Comparison of ENCODE assay signal across 16 cellular contexts in genomic region chr16:17414916-17415315, GRCh38. TPM values are rescaled to one million over a fixed set of nuclear protein-coding genes. Genes with fewer than 3 reads are reported as not detected.
A peak's percentile ranks its signal among the peaks of the same experiment; 100 is the strongest.
DNase-seq lines count a peak whose midpoint lies in the region; ATAC-seq and TF ChIP-seq lines count a peak whose summit lies in the region.
"Had no signal": no experiment of that assay in that cellular context is flagged by ENCODE, and none has a peak within 500 bp of the region (broad histone marks: within the 10 kb centered on the region; RNA-seq: fewer than 3 reads in every experiment).

No MANE protein-coding gene starts in this region.

- H3K4me3 ChIP-seq in Karpas-422 (ENCODE audit: low read length) = no peak overlapping the region
- H3K4me3 ChIP-seq: PC-9, psoas muscle, SK-N-MC, thoracic aorta had no signal

- H3K27me3 ChIP-seq in Karpas-422 (ENCODE audit: low read length) = no peaks in the 10 kb centered on the region

- H3K9me2 ChIP-seq in Karpas-422 (replicated peaks; ENCODE audit: insufficient read depth, low read length) = no peaks in the 10 kb centered on the region

- no peak for DNase-seq in activated CD4-positive, alpha-beta T cell treated with anti-CD3 and anti-CD28 coated beads for 36 hours
- DNase-seq in activated CD4-positive, alpha-beta T cell treated with anti-CD3 and anti-CD28 coated beads, Interleukin-2, amount 50 U/mL, for 1 hour = no peak
- DNase-seq in Karpas-422 (no peak), neural crest cell (ENCODE audit: low read depth, low spot score) (no peak), Right ventricle myocardium inferior (ENCODE audit: missing footprints) (no peak), osteocyte (ENCODE audit: extremely low spot score, unreplicated experiment) (no peak)
- DNase-seq in activated naive CD8-positive, alpha-beta T cell treated with anti-CD3 and anti-CD28 coated beads, Interleukin-2, amount 10 ng/mL, durations not matched to agents 7 days and 5 days = no peak
- DNase-seq: 8988T; activated naive CD4-positive, alpha-beta T cell; hippocampal formation; NCI-H1436; PC-9; psoas muscle had no signal

- TF ChIP-seq CTCF in neural crest cell (conservative IDR thresholded peaks at IDR 0.05) (no peak), osteocyte (IDR thresholded peaks at IDR 0.05) (no peak)

- H2AFZ ChIP-seq in Karpas-422 (ENCODE audit: low read length) = no peak overlapping the region
- H2AFZ ChIP-seq: PC-9 had no signal

- H3K79me2 ChIP-seq in Karpas-422 (ENCODE audit: low read length) = peaks cover 10% of the 10 kb centered on the region

- peaks cover 50% of the 10 kb centered on the region for H3K4me1 Mint-ChIP-seq in activated CD4-positive, alpha-beta T cell treated with anti-CD3 and anti-CD28 coated beads for 36 hours
- peaks cover 44% of the 10 kb centered on the region for H3K4me1 Mint-ChIP-seq in activated naive CD8-positive, alpha-beta T cell treated with anti-CD3 and anti-CD28 coated beads, Interleukin-2, amount 10 ng/mL, durations not matched to agents 7 days and 5 days
- H3K4me1 Mint-ChIP-seq in neural crest cell (peaks cover 31% of the 10 kb centered on the region), osteocyte (ENCODE audit: unreplicated experiment) (peaks cover 32% of the 10 kb centered on the region)

- ATAC-seq in activated CD4-positive, alpha-beta T cell treated with anti-CD3 and anti-CD28 coated beads for 36 hours = no peak
- no peak for ATAC-seq in activated naive CD8-positive, alpha-beta T cell treated with anti-CD3 and anti-CD28 coated beads, Interleukin-2, amount 10 ng/mL, durations not matched to agents 7 days and 5 days (ENCODE audit: low read depth)
- no peak for ATAC-seq in GM21528 (IDR thresholded peaks at IDR 0.05; ENCODE audit: low FRiP score, unreplicated experiment)
- ATAC-seq in Right ventricle myocardium inferior = no peak
- ATAC-seq: psoas muscle had no signal

- peaks cover 8% of the 10 kb centered on the region; the same call in 1 of the 2 replicates for H4K20me1 ChIP-seq in Karpas-422 (ENCODE audit: insufficient read depth, low read depth, low read length)

- peaks cover 3% of the 10 kb centered on the region for H3K9me3 Mint-ChIP-seq in activated CD4-positive, alpha-beta T cell treated with anti-CD3 and anti-CD28 coated beads for 36 hours (ENCODE audit: low read depth)
- H3K9me3 Mint-ChIP-seq in activated naive CD8-positive, alpha-beta T cell treated with anti-CD3 and anti-CD28 coated beads, Interleukin-2, amount 10 ng/mL, durations not matched to agents 7 days and 5 days = peaks cover 4% of the 10 kb centered on the region
- H3K9me3 Mint-ChIP-seq in neural crest cell (no peaks in the 10 kb centered on the region), osteocyte (ENCODE audit: unreplicated experiment) (no peaks in the 10 kb centered on the region)

- H3K4me2 ChIP-seq in Karpas-422 (ENCODE audit: low read depth, low read length, poor library complexity, severe bottlenecking) = peak overlapping the region; percentile 7
- H3K4me2 ChIP-seq: PC-9 had no signal

- no peak overlapping the region for H3K4me3 Mint-ChIP-seq in activated CD4-positive, alpha-beta T cell treated with anti-CD3 and anti-CD28 coated beads for 36 hours
- H3K4me3 Mint-ChIP-seq in activated naive CD8-positive, alpha-beta T cell treated with anti-CD3 and anti-CD28 coated beads, Interleukin-2, amount 10 ng/mL, durations not matched to agents 7 days and 5 days = no peak overlapping the region
- H3K4me3 Mint-ChIP-seq in neural crest cell (no peak overlapping the region), osteocyte (ENCODE audit: unreplicated experiment) (no peak overlapping the region)

- peaks cover 42% of the 10 kb centered on the region for H3K4me1 ChIP-seq in Karpas-422 (ENCODE audit: low read length)
- H3K4me1 ChIP-seq: psoas muscle had no signal

- POLR2A ChIA-PET in activated CD4-positive, alpha-beta T cell treated with anti-CD3 and anti-CD28 coated beads for 36 hours (lab: Charles Lee) = no interaction called here
- POLR2A ChIA-PET in activated naive CD8-positive, alpha-beta T cell treated with anti-CD3 and anti-CD28 coated beads, Interleukin-2, amount 10 ng/mL, durations not matched to agents 7 days and 5 days (lab: Charles Lee) = interaction anchor here (1.2 to 4.3 kb wide), 4 partner anchors 45 to 68 kb away, joined by 3 to 24 read pairs (median 10); no protein-coding TSS in a partner anchor

- H3K9ac ChIP-seq in Karpas-422 (ENCODE audit: low read length) = no peak overlapping the region

- H3K27ac ChIP-seq in Karpas-422 (ENCODE audit: low read length) = no peak overlapping the region
- H3K27ac ChIP-seq: PC-9, psoas muscle, SK-N-MC, thoracic aorta had no signal

- CTCF ChIA-PET in activated CD4-positive, alpha-beta T cell treated with anti-CD3 and anti-CD28 coated beads for 36 hours (lab: Charles Lee) = interaction anchor here (0.6 kb wide), 1 partner anchor 402 kb away, joined by 3 read pairs; no protein-coding TSS in a partner anchor

- peak overlapping the region; percentile 76 for H3K27ac Mint-ChIP-seq in activated CD4-positive, alpha-beta T cell treated with anti-CD3 and anti-CD28 coated beads for 36 hours
- peak overlapping the region; percentile 64 for H3K27ac Mint-ChIP-seq in activated naive CD8-positive, alpha-beta T cell treated with anti-CD3 and anti-CD28 coated beads, Interleukin-2, amount 10 ng/mL, durations not matched to agents 7 days and 5 days
- peak overlapping the region; percentile 50 for H3K27ac Mint-ChIP-seq in neural crest cell (ENCODE audit: unreplicated experiment)
- no peak overlapping the region for H3K27ac Mint-ChIP-seq in osteocyte (ENCODE audit: unreplicated experiment)

- intact Hi-C loops in activated CD4-positive, alpha-beta T cell treated with anti-CD3 and anti-CD28 coated beads for 36 hours (cut with DNase I, micrococcal nuclease) = loop anchor here in 1 of 2 experiments (5.0 kb wide), 1 partner anchor 52 kb away; no protein-coding TSS in a partner anchor
- intact Hi-C loops in Right ventricle myocardium inferior (cut with DNase I) = no loop called here

- H3K9me3 ChIP-seq in Karpas-422 (ENCODE audit: low read length) = no peaks in the 10 kb centered on the region; the same call in 1 of the 2 replicates
- H3K9me3 ChIP-seq: psoas muscle, thoracic aorta had no signal

- no peaks in the 10 kb centered on the region for H3K27me3 Mint-ChIP-seq in activated CD4-positive, alpha-beta T cell treated with anti-CD3 and anti-CD28 coated beads for 36 hours
- H3K27me3 Mint-ChIP-seq in activated naive CD8-positive, alpha-beta T cell treated with anti-CD3 and anti-CD28 coated beads, Interleukin-2, amount 10 ng/mL, durations not matched to agents 7 days and 5 days = no peaks in the 10 kb centered on the region
- H3K27me3 Mint-ChIP-seq in neural crest cell (ENCODE audit: low read depth) (peaks cover 2% of the 10 kb centered on the region), osteocyte (ENCODE audit: unreplicated experiment) (no peaks in the 10 kb centered on the region)

- no peaks in the 10 kb centered on the region for H3K36me3 ChIP-seq in Karpas-422 (ENCODE audit: insufficient read depth, low read length)
- H3K36me3 ChIP-seq: thoracic aorta had no signal

- peaks cover 5% of the 10 kb centered on the region for H3K36me3 Mint-ChIP-seq in activated CD4-positive, alpha-beta T cell treated with anti-CD3 and anti-CD28 coated beads for 36 hours (ENCODE audit: low read depth)
- H3K36me3 Mint-ChIP-seq in activated naive CD8-positive, alpha-beta T cell treated with anti-CD3 and anti-CD28 coated beads, Interleukin-2, amount 10 ng/mL, durations not matched to agents 7 days and 5 days = peaks cover 44% of the 10 kb centered on the region
- H3K36me3 Mint-ChIP-seq in neural crest cell (ENCODE audit: low read depth) = no peaks in the 10 kb centered on the region
- no peaks in the 10 kb centered on the region for H3K36me3 Mint-ChIP-seq in osteocyte (ENCODE audit: unreplicated experiment)

RNA-seq across cellular contexts. Expression of gene XYLT1, which starts 55.8 kb away (rescaled TPM):
- 1 to 10 TPM; 5.1 to 6.2 TPM for total RNA-seq in activated CD4-positive, alpha-beta T cell treated with anti-CD3 and anti-CD28 coated beads for 36 hours
- 11.8 and 12.2 TPM in 2 replicates for total RNA-seq in Karpas-422 (2014; rRNA removed; shearing (Covaris generic); ENCODE audit: low replicate concordance)
- total RNA-seq in activated naive CD8-positive, alpha-beta T cell treated with anti-CD3 and anti-CD28 coated beads, Interleukin-2, amount 10 ng/mL, durations not matched to agents 7 days and 5 days = 10 to 100 TPM; 53.6 to 56.7 TPM
- total RNA-seq in neural crest cell (14.3 and 15.0 TPM in 2 replicates), Right ventricle myocardium inferior (1.8 TPM), osteocyte (9.0 and 11.1 TPM in 2 replicates)
